8 cellular contexts compared by ENCODE assay signal in genomic region chr2:174004900-174005605, GRCh38. TPM values are rescaled to one million over a fixed set of nuclear protein-coding genes. Genes with fewer than 3 reads are reported as not detected.
DNase-seq lines count a peak whose midpoint lies in the region; ATAC-seq and TF ChIP-seq lines count a peak whose summit lies in the region.

No MANE protein-coding gene starts in this region.

- DNase-seq in EH (ENCODE audit: low read depth) (peak; percentile 87), GM23338 (ENCODE audit: low spot score) (no peak), kidney glomerular epithelial cell (lab: John Stamatoyannopoulos, UW) (peak; percentile 30), NAMALWA (ENCODE audit: low spot score) (no peak), adrenal gland (no peak)
- DNase-seq in CD8-positive, alpha-beta memory T cell: no peak

- H3K27ac ChIP-seq in GM23338 (ENCODE audit: low read depth) (no peak overlapping the region), adrenal gland (peak overlapping the region in 1 of 5 donors; percentile 2)
- no peak overlapping the region for H3K27ac ChIP-seq in CD8-positive, alpha-beta memory T cell (ENCODE audit: low read depth, low read length)

- no peaks in the 10 kb centered on the region for H3K36me3 Mint-ChIP-seq in GM23338 (ENCODE audit: low read depth)
- no peaks in the 10 kb centered on the region for H3K36me3 Mint-ChIP-seq in activated T-helper 17 cell treated with anti-CD3 and anti-CD28 coated beads, Interleukin-2, amount 50 U/mL, for 72 hours (ENCODE audit: low read depth)
- H3K36me3 Mint-ChIP-seq in CD8-positive, alpha-beta memory T cell: no peaks in the 10 kb centered on the region

- WGBS in adrenal gland, 4 donors: 59 to 71% (median 66%) methylated on average over 4 of the region's 4 CpGs

- POLR2A ChIA-PET in CD8-positive, alpha-beta memory T cell (lab: Charles Lee): no interaction called here

- H3K79me2 ChIP-seq in GM23338 (replicated peaks; ENCODE audit: insufficient read depth): no peaks in the 10 kb centered on the region

- no peak overlapping the region for H3K4me2 ChIP-seq in GM23338

- no peak for TF ChIP-seq CTCF in GM23338 (conservative IDR thresholded peaks at IDR 0.05; ENCODE audit: low read depth in 2 of 2)
- TF ChIP-seq CTCF in adrenal gland (IDR thresholded peaks at IDR 0.05): no peak

- CTCF ChIA-PET in CD8-positive, alpha-beta memory T cell (lab: Charles Lee): no interaction called here

- no peak for TF ChIP-seq POLR2A in adrenal gland (IDR thresholded peaks at IDR 0.05)

- H3K4me3 ChIP-seq in GM23338 (no peak overlapping the region), adrenal gland (no peak overlapping the region)
- H3K4me3 ChIP-seq in CD8-positive, alpha-beta memory T cell (ENCODE audit: low read length): no peak overlapping the region

- H3K9me3 ChIP-seq in CD8-positive, alpha-beta memory T cell (ENCODE audit: low read length): no peaks in the 10 kb centered on the region
- H3K9me3 ChIP-seq in adrenal gland (replicated peaks in 1 of 3): no peaks in the 10 kb centered on the region

- H3K36me3 ChIP-seq in GM23338 (ENCODE audit: insufficient read depth) (no peaks in the 10 kb centered on the region), adrenal gland (replicated peaks in 1 of 2) (no peaks in the 10 kb centered on the region)
- no peaks in the 10 kb centered on the region for H3K36me3 ChIP-seq in CD8-positive, alpha-beta memory T cell (ENCODE audit: insufficient read depth, low read length)

- no peaks in the 10 kb centered on the region for H3K9me3 Mint-ChIP-seq in GM23338
- no peaks in the 10 kb centered on the region for H3K9me3 Mint-ChIP-seq in activated T-helper 17 cell treated with anti-CD3 and anti-CD28 coated beads, Interleukin-2, amount 50 U/mL, for 72 hours
- no peaks in the 10 kb centered on the region for H3K9me3 Mint-ChIP-seq in CD8-positive, alpha-beta memory T cell

- no peak for ATAC-seq in GM23338
- ATAC-seq in activated T-helper 17 cell treated with anti-CD3 and anti-CD28 coated beads, Interleukin-2, amount 50 U/mL, for 72 hours (replicated peaks): peak; percentile 100
- ATAC-seq in GM18517 (IDR thresholded peaks at IDR 0.05; ENCODE audit: unreplicated experiment): no peak

- 0 out of 2 replicates have a peak overlapping the region, but pooled peaks have one; percentile 45 for H2AFZ ChIP-seq in GM23338

- peaks cover 9% of the 10 kb centered on the region for H3K4me1 Mint-ChIP-seq in GM23338
- H3K4me1 Mint-ChIP-seq in activated T-helper 17 cell treated with anti-CD3 and anti-CD28 coated beads, Interleukin-2, amount 50 U/mL, for 72 hours: peaks cover 10% of the 10 kb centered on the region
- H3K4me1 Mint-ChIP-seq in CD8-positive, alpha-beta memory T cell: no peaks in the 10 kb centered on the region

- no peaks in the 10 kb centered on the region for H3K27me3 Mint-ChIP-seq in GM23338 (ENCODE audit: insufficient read depth, low read depth, poor library complexity)
- peaks cover 9% of the 10 kb centered on the region for H3K27me3 Mint-ChIP-seq in activated T-helper 17 cell treated with anti-CD3 and anti-CD28 coated beads, Interleukin-2, amount 50 U/mL, for 72 hours
- H3K27me3 Mint-ChIP-seq in CD8-positive, alpha-beta memory T cell: peaks cover 0 to 14% of the 10 kb centered on the region in 2 donors

- no peaks in the 10 kb centered on the region for H4K20me1 ChIP-seq in GM23338 (replicated peaks; ENCODE audit: insufficient read depth)

- no peak overlapping the region for H3K27ac Mint-ChIP-seq in GM23338
- peak overlapping the region; percentile 87 for H3K27ac Mint-ChIP-seq in activated T-helper 17 cell treated with anti-CD3 and anti-CD28 coated beads, Interleukin-2, amount 50 U/mL, for 72 hours
- H3K27ac Mint-ChIP-seq in CD8-positive, alpha-beta memory T cell: peak overlapping the region in 1 of 8 donors; percentile 6

- no peaks in the 10 kb centered on the region for H3K9me2 ChIP-seq in GM23338 (ENCODE audit: insufficient read depth)

- H3K27me3 ChIP-seq in GM23338 (ENCODE audit: insufficient read depth) (no peaks in the 10 kb centered on the region), adrenal gland (no peaks in the 10 kb centered on the region)
- no peaks in the 10 kb centered on the region for H3K27me3 ChIP-seq in CD8-positive, alpha-beta memory T cell (ENCODE audit: insufficient read depth, low read length, poor library complexity, severe bottlenecking)

- H3K4me1 ChIP-seq in GM23338 (ENCODE audit: insufficient read depth) (no peaks in the 10 kb centered on the region), adrenal gland (replicated peaks in 1 of 2) (no peaks in the 10 kb centered on the region)
- no peaks in the 10 kb centered on the region for H3K4me1 ChIP-seq in CD8-positive, alpha-beta memory T cell (ENCODE audit: insufficient read depth, low read length)

- no peaks in the 10 kb centered on the region for H3F3A ChIP-seq in GM23338 (replicated peaks; ENCODE audit: low read depth)

- intact Hi-C loops in adrenal gland (cut with DNase I): no loop called here

- no peak overlapping the region for H3K4me3 Mint-ChIP-seq in GM23338
- peak overlapping the region; percentile 22 for H3K4me3 Mint-ChIP-seq in activated T-helper 17 cell treated with anti-CD3 and anti-CD28 coated beads, Interleukin-2, amount 50 U/mL, for 72 hours
- H3K4me3 Mint-ChIP-seq in CD8-positive, alpha-beta memory T cell: no peak overlapping the region

TF ChIP-seq in GM23338, 12 proteins besides CTCF, POLR2A, EP300 and RAD21 (continues in another document):
- no peak for TF ChIP-seq STAT1 (IDR thresholded peaks at IDR 0.05; ENCODE audit: unreplicated experiment)
- no peak for TF ChIP-seq CREB1 (CRISPR knock-in tag; IDR thresholded peaks at IDR 0.05; ENCODE audit: low read depth)
- TF ChIP-seq, protein P1, sequence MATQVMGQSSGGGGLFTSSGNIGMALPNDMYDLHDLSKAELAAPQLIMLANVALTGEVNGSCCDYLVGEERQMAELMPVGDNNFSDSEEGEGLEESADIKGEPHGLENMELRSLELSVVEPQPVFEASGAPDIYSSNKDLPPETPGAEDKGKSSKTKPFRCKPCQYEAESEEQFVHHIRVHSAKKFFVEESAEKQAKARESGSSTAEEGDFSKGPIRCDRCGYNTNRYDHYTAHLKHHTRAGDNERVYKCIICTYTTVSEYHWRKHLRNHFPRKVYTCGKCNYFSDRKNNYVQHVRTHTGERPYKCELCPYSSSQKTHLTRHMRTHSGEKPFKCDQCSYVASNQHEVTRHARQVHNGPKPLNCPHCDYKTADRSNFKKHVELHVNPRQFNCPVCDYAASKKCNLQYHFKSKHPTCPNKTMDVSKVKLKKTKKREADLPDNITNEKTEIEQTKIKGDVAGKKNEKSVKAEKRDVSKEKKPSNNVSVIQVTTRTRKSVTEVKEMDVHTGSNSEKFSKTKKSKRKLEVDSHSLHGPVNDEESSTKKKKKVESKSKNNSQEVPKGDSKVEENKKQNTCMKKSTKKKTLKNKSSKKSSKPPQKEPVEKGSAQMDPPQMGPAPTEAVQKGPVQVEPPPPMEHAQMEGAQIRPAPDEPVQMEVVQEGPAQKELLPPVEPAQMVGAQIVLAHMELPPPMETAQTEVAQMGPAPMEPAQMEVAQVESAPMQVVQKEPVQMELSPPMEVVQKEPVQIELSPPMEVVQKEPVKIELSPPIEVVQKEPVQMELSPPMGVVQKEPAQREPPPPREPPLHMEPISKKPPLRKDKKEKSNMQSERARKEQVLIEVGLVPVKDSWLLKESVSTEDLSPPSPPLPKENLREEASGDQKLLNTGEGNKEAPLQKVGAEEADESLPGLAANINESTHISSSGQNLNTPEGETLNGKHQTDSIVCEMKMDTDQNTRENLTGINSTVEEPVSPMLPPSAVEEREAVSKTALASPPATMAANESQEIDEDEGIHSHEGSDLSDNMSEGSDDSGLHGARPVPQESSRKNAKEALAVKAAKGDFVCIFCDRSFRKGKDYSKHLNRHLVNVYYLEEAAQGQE (IDR thresholded peaks at IDR 0.05; ENCODE audit: unreplicated experiment): no peak
- TF ChIP-seq EZH2 (IDR thresholded peaks at IDR 0.05; ENCODE audit: low read depth, unreplicated experiment): no peak

RNA-seq across cellular contexts. Expression of gene SP3, which starts 39.9 kb away (rescaled TPM):
- 96.9 and 110 TPM in 2 replicates for total RNA-seq in GM23338 (2014; rRNA removed; shearing (Covaris generic))
- polyA plus RNA-seq in GM23338 (2016; fragmentation: Nextera tagmentation; extraction: Ambion mirVana) (21.9 and 24.1 TPM in 2 replicates), adrenal gland (10 to 100 TPM in 1 of 3 donors, 1 to 10 TPM in 2; 8.9 to 42.5 (median 10.0) TPM)
- 100 to 1,000 TPM in 1 of 2 donors, 10 to 100 TPM in 1; 84.4 to 103 TPM for total RNA-seq in activated T-helper 17 cell treated with anti-CD3 and anti-CD28 coated beads, Interleukin-2, amount 50 U/mL, for 72 hours
- total RNA-seq in CD8-positive, alpha-beta memory T cell: 10 to 100 TPM; 93.0 to 98.4 TPM
- 61.0 TPM for polyA plus RNA-seq in CD8-positive, alpha-beta memory T cell
- total RNA-seq in adrenal gland: 100 to 1,000 TPM in 1 of 8 donors, 10 to 100 TPM in 7; 50.5 to 118 (median 56.4) TPM

Comparison
In these comparisons a context has a peak if more than half of its experiments do, and no peak if none do; other contexts are left out.
1. DNase-seq: peak in EH (single experiment) and kidney glomerular epithelial cell (single experiment); none in GM23338 (single experiment), CD8-positive, alpha-beta memory T cell (0 of 5), NAMALWA (single experiment) and adrenal gland (0 of 7).